In the genomic region with DNA sequence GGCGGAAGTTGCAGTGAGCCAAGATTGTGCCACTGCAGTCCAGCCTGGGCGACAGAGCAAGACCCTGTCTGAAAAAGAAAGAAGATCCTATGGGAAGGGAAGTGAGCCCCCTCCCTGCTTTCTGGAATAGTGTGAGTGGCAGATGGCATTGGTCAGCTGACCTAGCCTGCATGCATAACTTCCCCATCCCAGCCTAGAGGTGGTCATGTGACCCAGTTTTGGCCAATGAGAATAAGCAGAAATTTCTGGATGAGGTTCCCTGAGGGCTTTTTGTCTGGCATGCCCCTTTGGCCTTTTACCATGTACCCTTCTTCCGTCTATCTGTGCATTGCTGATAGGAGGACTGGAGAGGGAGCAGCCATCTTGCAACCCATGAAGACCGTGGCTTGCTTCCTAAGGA, we compare ENCODE assay signal across 1 cellular context.
TF ChIP-seq lines count a peak whose summit lies in the region.

No MANE protein-coding gene starts in this region.

TF ChIP-seq in SK-N-SH treated with all-trans-retinoic acid at 6 μM for 48 hours, 23 proteins besides CTCF, POLR2A, EP300 and RAD21 (continued from another document):
- TF ChIP-seq ZNF70 (CRISPR knock-in tag; IDR thresholded peaks at IDR 0.05), result no peak
- TF ChIP-seq, protein P1, sequence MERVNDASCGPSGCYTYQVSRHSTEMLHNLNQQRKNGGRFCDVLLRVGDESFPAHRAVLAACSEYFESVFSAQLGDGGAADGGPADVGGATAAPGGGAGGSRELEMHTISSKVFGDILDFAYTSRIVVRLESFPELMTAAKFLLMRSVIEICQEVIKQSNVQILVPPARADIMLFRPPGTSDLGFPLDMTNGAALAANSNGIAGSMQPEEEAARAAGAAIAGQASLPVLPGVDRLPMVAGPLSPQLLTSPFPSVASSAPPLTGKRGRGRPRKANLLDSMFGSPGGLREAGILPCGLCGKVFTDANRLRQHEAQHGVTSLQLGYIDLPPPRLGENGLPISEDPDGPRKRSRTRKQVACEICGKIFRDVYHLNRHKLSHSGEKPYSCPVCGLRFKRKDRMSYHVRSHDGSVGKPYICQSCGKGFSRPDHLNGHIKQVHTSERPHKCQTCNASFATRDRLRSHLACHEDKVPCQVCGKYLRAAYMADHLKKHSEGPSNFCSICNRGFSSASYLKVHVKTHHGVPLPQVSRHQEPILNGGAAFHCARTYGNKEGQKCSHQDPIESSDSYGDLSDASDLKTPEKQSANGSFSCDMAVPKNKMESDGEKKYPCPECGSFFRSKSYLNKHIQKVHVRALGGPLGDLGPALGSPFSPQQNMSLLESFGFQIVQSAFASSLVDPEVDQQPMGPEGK (CRISPR knock-in tag; IDR thresholded peaks at IDR 0.05; ENCODE audit: borderline replicate concordance), result no peak
